In the genomic region with DNA sequence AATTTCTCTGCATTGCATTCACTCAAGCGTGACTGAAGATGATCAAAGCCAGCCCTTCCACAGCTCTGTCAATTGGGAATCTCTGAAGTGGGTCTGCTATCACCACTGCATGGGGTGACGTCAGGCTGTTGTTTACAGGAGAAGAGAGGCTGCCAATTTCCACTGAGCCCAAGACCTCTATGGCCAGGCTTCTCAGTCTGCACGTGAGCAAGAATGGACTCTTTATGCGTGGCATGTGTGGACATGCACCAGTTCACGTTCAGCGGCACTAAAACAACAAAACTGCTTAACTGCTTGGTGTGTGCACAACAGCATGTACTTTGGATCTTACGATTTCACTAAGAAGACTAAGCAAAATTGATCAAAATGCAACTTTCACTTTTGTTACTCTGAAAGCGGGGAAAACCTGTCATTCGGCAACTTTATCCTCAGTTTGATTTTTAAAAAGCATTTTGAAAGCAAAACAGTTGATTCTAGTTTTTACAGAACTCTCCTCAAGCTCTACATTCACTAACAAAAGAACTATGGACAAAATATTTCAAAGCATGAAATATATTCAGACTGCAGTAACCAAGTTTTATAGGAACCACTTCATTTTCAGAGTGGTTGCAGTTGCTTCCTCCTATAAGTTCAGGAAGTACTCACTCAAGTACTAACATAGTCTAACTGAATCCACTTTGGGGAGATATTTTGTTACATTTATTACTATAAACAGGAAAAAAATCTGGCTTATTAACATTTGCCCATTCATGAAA, we compare ENCODE assay signal across 8 cellular contexts.
DNase-seq lines count a peak whose midpoint lies in the region; ATAC-seq lines count a peak whose summit lies in the region.

No MANE protein-coding gene starts in this region.

- peak overlapping the region; percentile 93 for H3K9ac ChIP-seq in mesenchymal stem cell (ENCODE audit: low read length)
- H3K9ac ChIP-seq in stomach smooth muscle (ENCODE audit: low read length in 2 of 2), result peak overlapping the region; percentile 29 to 48

- H3K4ac ChIP-seq in mesenchymal stem cell (ENCODE audit: low read depth in 1 of 2, low read length in 2 of 2), result peak overlapping the region in 1 of 2 experiments; percentile 24

- peaks cover 0 to 46% of the 10 kb centered on the region in 2 experiments for H3K36me3 ChIP-seq in mesenchymal stem cell (ENCODE audit: control insufficient read depth in 1 of 2, insufficient read depth in 2 of 2, low read depth in 1 of 2, low read length in 2 of 2)
- no peaks in the 10 kb centered on the region for H3K36me3 ChIP-seq in stomach smooth muscle (ENCODE audit: control insufficient read depth in 2 of 2, insufficient read depth in 2 of 2, low read length in 2 of 2)

- H4K91ac ChIP-seq in mesenchymal stem cell (ENCODE audit: low read length), result no peak overlapping the region

- H3K4me3 ChIP-seq in mesenchymal stem cell (ENCODE audit: insufficient read depth in 1 of 2, low read depth in 1 of 2, low read length in 2 of 2) (peak overlapping the region in 1 of 2 experiments; percentile 73), stomach smooth muscle (ENCODE audit: low read length in 2 of 2) (peak overlapping the region; percentile 63 to 68)

- DNase-seq in activated CD4-positive, CD25-positive, alpha-beta regulatory T cell treated with anti-CD3 and anti-CD28 coated beads, Interleukin-2, amount 50 U/mL, for 72 hours, result no peak
- peak; percentile 88 for DNase-seq in NCI-H2029 (lab: John Stamatoyannopoulos, UW)
- DNase-seq in activated CD4-positive, alpha-beta T cell treated with anti-CD3 and anti-CD28 coated beads for 4 hours, result peak; percentile 25 to 30
- peak; percentile 54 for DNase-seq in ecto neural progenitor cell (ENCODE audit: low spot score)
- DNase-seq in mesenchymal stem cell, result peak; percentile 91
- no peak for DNase-seq in NCI-H128 (lab: John Stamatoyannopoulos, UW; ENCODE audit: unreplicated experiment)

- H3K23ac ChIP-seq in mesenchymal stem cell (ENCODE audit: low read length in 2 of 2), result no peak overlapping the region

- H3K27me3 ChIP-seq in mesenchymal stem cell (ENCODE audit: control insufficient read depth in 1 of 2, insufficient read depth in 1 of 2, low read length in 2 of 2) (no peaks in the 10 kb centered on the region), stomach smooth muscle (ENCODE audit: control insufficient read depth in 1 of 2, insufficient read depth in 2 of 2, low read length in 2 of 2) (no peaks in the 10 kb centered on the region)

- H2BK5ac ChIP-seq in mesenchymal stem cell (ENCODE audit: low read depth, low read length, poor library complexity, severe bottlenecking), result no peak overlapping the region

- H3K79me1 ChIP-seq in mesenchymal stem cell (replicated peaks; ENCODE audit: low read length, poor library complexity, severe bottlenecking), result peaks cover 13% of the 10 kb centered on the region

- H3K4me1 ChIP-seq in mesenchymal stem cell (ENCODE audit: control insufficient read depth, insufficient read depth, low read depth, low read length) (peaks cover 6% of the 10 kb centered on the region), stomach smooth muscle (ENCODE audit: control insufficient read depth, insufficient read depth, low read length) (no peaks in the 10 kb centered on the region)

- H2BK120ac ChIP-seq in mesenchymal stem cell (ENCODE audit: low read depth, low read length), result no peak overlapping the region

- peak overlapping the region; percentile 27 for H4K8ac ChIP-seq in mesenchymal stem cell (ENCODE audit: low read length)

- peak; percentile 31 to 40 for ATAC-seq in activated CD4-positive, CD25-positive, alpha-beta regulatory T cell treated with anti-CD3 and anti-CD28 coated beads, Interleukin-2, amount 50 U/mL, for 24 hours

- no peak overlapping the region for H2BK15ac ChIP-seq in mesenchymal stem cell (ENCODE audit: low read depth, poor library complexity, severe bottlenecking)

- H2AFZ ChIP-seq in mesenchymal stem cell (ENCODE audit: low read depth, low read length), result no peak overlapping the region

- 16% methylated on average over 9 of the region's 9 CpGs for WGBS in mesenchymal stem cell

- no peak overlapping the region for H3K14ac ChIP-seq in mesenchymal stem cell (ENCODE audit: low read length in 2 of 2)

- H2BK12ac ChIP-seq in mesenchymal stem cell (ENCODE audit: low read length in 2 of 2), result no peak overlapping the region

- H3K18ac ChIP-seq in mesenchymal stem cell (ENCODE audit: low read depth in 1 of 2, low read length in 2 of 2), result peak overlapping the region; percentile 64 to 93

- H3K27ac ChIP-seq in mesenchymal stem cell (ENCODE audit: low read length, poor library complexity, severe bottlenecking) (peak overlapping the region; percentile 6), stomach smooth muscle (ENCODE audit: low read length) (peak overlapping the region; percentile 46)

- H3K9me3 ChIP-seq in mesenchymal stem cell (ENCODE audit: control insufficient read depth, low read length), result no peaks in the 10 kb centered on the region
- no peaks in the 10 kb centered on the region for H3K9me3 ChIP-seq in stomach smooth muscle (ENCODE audit: control insufficient read depth in 2 of 2, low read length in 2 of 2)

- H2AK5ac ChIP-seq in mesenchymal stem cell (ENCODE audit: low read length, severe bottlenecking), result no peak overlapping the region

- H3K4me2 ChIP-seq in mesenchymal stem cell (ENCODE audit: low read length, poor library complexity, severe bottlenecking), result peak overlapping the region; percentile 63

Comparison
In these comparisons a context has a peak if more than half of its experiments do, and no peak if none do; other contexts are left out.
1. DNase-seq: peak in NCI-H2029 (single experiment), activated CD4-positive, alpha-beta T cell treated with anti-CD3 and anti-CD28 coated beads for 4 hours (2 of 2), ecto neural progenitor cell (single experiment) and mesenchymal stem cell (single experiment); none in activated CD4-positive, CD25-positive, alpha-beta regulatory T cell treated with anti-CD3 and anti-CD28 coated beads, Interleukin-2, amount 50 U/mL, for 72 hours (single experiment) and NCI-H128 (single experiment).